Comparison of ENCODE assay signal across 30 cellular contexts in genomic region chr5:79742549-79743136, GRCh38. TPM values are rescaled to one million over a fixed set of nuclear protein-coding genes. Genes with fewer than 3 reads are reported as not detected.
"Had no signal": no experiment of that assay in that cellular context is flagged by ENCODE, and none has a peak within 500 bp of the region (broad histone marks: within the 10 kb centered on the region; RNA-seq: fewer than 3 reads in every experiment).

No MANE protein-coding gene starts in this region.

- H3K4me1 ChIP-seq: colonic mucosa, gastroesophageal sphincter, left lung, suprapubic skin, transverse colon, upper lobe of right lung, uterus had no signal

- H3K9me3 ChIP-seq: colonic mucosa, gastroesophageal sphincter, left lung, ovary, suprapubic skin, transverse colon, upper lobe of right lung, uterus had no signal

- H3K4me3 ChIP-seq: colonic mucosa, gastroesophageal sphincter, left lung, lung, ovary, smooth muscle cell, suprapubic skin, transverse colon, upper lobe of right lung, uterus had no signal

- H3K27ac ChIP-seq: colonic mucosa, epithelial cell of prostate, gastroesophageal sphincter, left lung, ovary, suprapubic skin, transverse colon, upper lobe of right lung, uterus had no signal

- H3K36me3 ChIP-seq: colonic mucosa, left lung, ovary, suprapubic skin, transverse colon, upper lobe of right lung, uterus had no signal

- ATAC-seq: esophagus mucosa; gastroesophageal sphincter; left lung; natural killer cell; sciatic nerve; stimulated activated naive CD8-positive, alpha-beta T cell treated with anti-CD3 and anti-CD28 coated beads, Interleukin-15, amount 100 ng/mL, for 72 hours; upper lobe of right lung had no signal

- H3K4me2 ChIP-seq: smooth muscle cell had no signal

- DNase-seq: colonic mucosa; effector CD8-positive, alpha-beta T cell; endodermal cell; foreskin fibroblast; hypothalamus; immature natural killer cell; islet precursor cell; kidney glomerular epithelial cell; left lung; natural killer cell; occipital lobe; ovary; posterior cingulate gyrus; retina; stimulated activated CD4-positive, alpha-beta T cell treated with anti-CD3 and anti-CD28 coated beads, Interleukin-12 subunit alpha, Interleukin-12 subunit beta, amount 100 ng/mL, for 4 hours; stimulated activated CD4-positive, alpha-beta T cell treated with anti-CD3 and anti-CD28 coated beads, Interleukin-1b, Interleukin-23, amount 100 ng/mL, for 48 hours; stimulated activated CD4-positive, alpha-beta T cell treated with anti-CD3 and anti-CD28 coated beads, Interleukin-4, amount 100 ng/mL, for 1 hour; stimulated activated CD8-positive, alpha-beta memory T cell treated with anti-CD3 and anti-CD28 coated beads, Interleukin-4, amount 100 ng/mL, for 48 hours; stimulated activated naive CD4-positive, alpha-beta T cell; stimulated activated naive CD8-positive, alpha-beta T cell treated with anti-CD3 and anti-CD28 coated beads, Interleukin-15, amount 100 ng/mL, for 72 hours; transverse colon; upper lobe of right lung; uterus had no signal

- H3K27me3 ChIP-seq: colonic mucosa, gastroesophageal sphincter, left lung, ovary, suprapubic skin, transverse colon, upper lobe of right lung, uterus had no signal

RNA-seq across cellular contexts. Expression of gene CMYA5, which starts 53.0 kb away (rescaled TPM):
- polyA plus RNA-seq: immature natural killer cell had no signal
